In the genomic region with DNA sequence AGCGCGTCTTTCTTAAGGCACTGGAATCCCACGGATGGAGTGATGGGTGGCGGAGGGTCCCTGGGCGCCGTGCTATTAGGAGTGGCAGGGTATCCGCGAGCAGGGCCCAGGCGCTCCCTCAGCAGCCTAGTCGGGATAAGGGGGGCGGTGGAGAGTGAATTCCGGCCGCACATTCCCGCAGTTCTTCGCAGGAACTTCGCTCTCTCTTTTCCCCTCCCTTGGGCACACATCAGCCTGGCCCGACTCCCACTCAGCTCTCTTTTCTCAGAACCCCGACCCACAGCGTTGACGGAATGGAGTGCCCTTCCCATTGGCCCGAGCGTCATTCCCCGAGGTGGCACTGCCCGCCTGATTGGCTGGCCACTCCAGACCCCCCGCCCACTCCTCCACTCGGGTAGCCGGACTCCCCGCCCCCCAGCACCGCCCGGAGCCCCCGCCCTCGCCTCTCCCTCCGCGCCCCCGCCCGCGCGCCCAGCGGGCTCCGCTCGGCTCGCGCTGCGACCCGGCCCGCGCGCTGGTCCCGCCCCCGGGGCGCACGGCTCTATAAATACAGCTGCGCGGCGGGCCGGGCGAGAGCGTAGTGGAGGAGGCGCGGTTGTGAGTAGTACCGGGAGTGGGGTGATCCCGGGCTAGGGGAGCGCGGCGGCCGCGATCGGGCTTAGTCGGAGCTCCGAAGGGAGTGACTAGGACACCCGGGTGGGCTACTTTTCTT, we compare ENCODE assay signal across 9 cellular contexts. TPM values are rescaled to one million over a fixed set of nuclear protein-coding genes. Genes with fewer than 3 reads are reported as not detected.
DNase-seq lines count a peak whose midpoint lies in the region; ATAC-seq and TF ChIP-seq lines count a peak whose summit lies in the region.
"Had no signal": no experiment of that assay in that cellular context is flagged by ENCODE, and none has a peak within 500 bp of the region (broad histone marks: within the 10 kb centered on the region; RNA-seq: fewer than 3 reads in every experiment).

A gene with protein sequence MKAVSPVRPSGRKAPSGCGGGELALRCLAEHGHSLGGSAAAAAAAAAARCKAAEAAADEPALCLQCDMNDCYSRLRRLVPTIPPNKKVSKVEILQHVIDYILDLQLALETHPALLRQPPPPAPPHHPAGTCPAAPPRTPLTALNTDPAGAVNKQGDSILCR (plus strand): TSS at position 572 of the 712 bp plus-strand sequence. CDS start 385 bp downstream, outside the sequence.

- peak; percentile 0 for DNase-seq in stimulated activated CD8-positive, alpha-beta memory T cell treated with anti-CD3 and anti-CD28 coated beads, Interleukin-4, amount 100 ng/mL, for 24 hours (ENCODE audit: low read depth)
- DNase-seq in stimulated activated CD8-positive, alpha-beta memory T cell treated with anti-CD3 and anti-CD28 coated beads, Interleukin-4, amount 100 ng/mL, for 48 hours: no peak
- DNase-seq in SK-N-SH (peak; percentile 90), fibroblast of villous mesenchyme (ENCODE audit: low read depth) (peak; percentile 76), natural killer cell (no peak)
- DNase-seq in activated naive CD4-positive, alpha-beta T cell treated with Interleukin-2 at 50 U/mL for 16 hours: no peak
- DNase-seq in activated CD4-positive, CD25-positive, alpha-beta regulatory T cell treated with anti-CD3 and anti-CD28 coated beads, Interleukin-2, amount 50 U/mL, for 72 hours: no peak

- TF ChIP-seq RAD21 in SK-N-SH (IDR thresholded peaks at IDR 0.05; ENCODE audit: low read length): no peak

- no peaks in the 10 kb centered on the region; the same call in 1 of the 2 replicates for H3K27me3 ChIP-seq in SK-N-SH (ENCODE audit: insufficient read depth)

- no peaks in the 10 kb centered on the region for H3K9me2 ChIP-seq in SK-N-SH

- TF ChIP-seq CTCF in SK-N-SH (IDR thresholded peaks at IDR 0.05) (no peak), fibroblast of villous mesenchyme (IDR thresholded peaks at IDR 0.05; ENCODE audit: insufficient read depth, low read depth, low read length) (no peak), natural killer cell (IDR thresholded peaks at IDR 0.05) (no peak)

- peaks cover 0 to 10% of the 10 kb centered on the region in 2 experiments for H3K36me3 ChIP-seq in SK-N-SH (replicated peaks in 1 of 2; ENCODE audit: control insufficient read depth in 1 of 2, insufficient read depth in 2 of 2, low read length in 1 of 2)

- H3K9me3 Mint-ChIP-seq in natural killer cell: no peaks in the 10 kb centered on the region
- H3K9me3 Mint-ChIP-seq: activated naive CD8-positive, alpha-beta T cell treated with anti-CD3 and anti-CD28 coated beads, Interleukin-2, amount 10 ng/mL, durations not matched to agents 7 days and 5 days had no signal

- H3K4me1 Mint-ChIP-seq in natural killer cell: peaks cover 0 to 4% of the 10 kb centered on the region in 2 donors

- no peaks in the 10 kb centered on the region for H3K36me3 Mint-ChIP-seq in natural killer cell

- no peak for TF ChIP-seq EP300 in SK-N-SH (IDR thresholded peaks at IDR 0.05; ENCODE audit: borderline replicate concordance in 1 of 2, low read depth in 1 of 2, low read length in 1 of 2)

- CTCF ChIA-PET in SK-N-SH (lab: Yijun Ruan, JAX): interaction anchor here (1.6 kb wide), 1 partner anchor 15 kb away, joined by 6 read pairs; no protein-coding TSS in a partner anchor

- peaks cover 0 to 14% of the 10 kb centered on the region in 2 experiments; a peak in 2 of 4 replicates for H3K4me1 ChIP-seq in SK-N-SH (ENCODE audit: control insufficient read depth in 1 of 2, insufficient read depth in 2 of 2, low read depth in 1 of 2, low read length in 1 of 2)

- peak within 1 kb of the TSS; percentile 79; the same call in 1 of the 2 replicates for H3K9ac ChIP-seq in SK-N-SH

- 6% methylated on average over 24 of the region's 71 CpGs for WGBS in SK-N-SH (ENCODE audit: low lambda C conversion rate)

- POLR2A ChIA-PET in SK-N-SH (lab: Yijun Ruan, JAX): no interaction called here

- H3K4me3 Mint-ChIP-seq in natural killer cell: peak within 1 kb of the TSS; percentile 61
- H3K4me3 Mint-ChIP-seq: activated naive CD8-positive, alpha-beta T cell treated with anti-CD3 and anti-CD28 coated beads, Interleukin-2, amount 10 ng/mL, durations not matched to agents 7 days and 5 days had no signal

- no peak within 1 kb of the TSS for H3K27ac Mint-ChIP-seq in natural killer cell
- H3K27ac Mint-ChIP-seq: activated naive CD8-positive, alpha-beta T cell treated with anti-CD3 and anti-CD28 coated beads, Interleukin-2, amount 10 ng/mL, durations not matched to agents 7 days and 5 days had no signal

- peaks cover 30% of the 10 kb centered on the region for H3K79me2 ChIP-seq in SK-N-SH (ENCODE audit: insufficient read depth)

- H3K9me3 ChIP-seq in SK-N-SH: no peaks in the 10 kb centered on the region

- peak within 1 kb of the TSS; percentile 53 to 81; a peak in 3 of 4 replicates for H3K27ac ChIP-seq in SK-N-SH (ENCODE audit: low read depth in 2 of 2, low read length in 1 of 2)

- H3K4me3 ChIP-seq in SK-N-SH (ENCODE audit: low read depth in 2 of 2, low read length in 1 of 2): peak within 1 kb of the TSS; percentile 50 to 75
- H3K4me3 ChIP-seq in fibroblast of villous mesenchyme (ENCODE audit: low read depth, low read length): peak within 1 kb of the TSS; percentile 55

- H2AFZ ChIP-seq in SK-N-SH (ENCODE audit: low read depth): peak within 1 kb of the TSS; percentile 73

- peaks cover 31 to 69% of the 10 kb centered on the region in 2 donors for H3K27me3 Mint-ChIP-seq in natural killer cell (ENCODE audit: low read depth in 2 of 2)

- intact Hi-C loops in natural killer cell (cut with micrococcal nuclease): no loop called here

- H3F3A ChIP-seq in SK-N-SH (replicated peaks; ENCODE audit: insufficient read depth): no peaks in the 10 kb centered on the region

- H4K20me1 ChIP-seq in SK-N-SH (ENCODE audit: insufficient read depth): peaks cover 25% of the 10 kb centered on the region

- H3K4me2 ChIP-seq in SK-N-SH: peak within 1 kb of the TSS; percentile 90

- ATAC-seq in natural killer cell (peak in 1 of 3 donors; percentile 36), GM19023 (IDR thresholded peaks at IDR 0.05; ENCODE audit: unreplicated experiment) (no peak)

TF ChIP-seq in SK-N-SH, 30 proteins besides CTCF, POLR2A, EP300 and RAD21:
- TF ChIP-seq NRF1 (IDR thresholded peaks at IDR 0.05; ENCODE audit: low read depth, low read length): no peak
- peak; percentile 64; the same call in 1 of the 2 replicates for TF ChIP-seq TAF1 (IDR thresholded peaks at IDR 0.05; ENCODE audit: borderline replicate concordance, low read depth, low read length)
- peak; percentile 76 for TF ChIP-seq POLR2AphosphoS5 (IDR thresholded peaks at IDR 0.05; ENCODE audit: low read depth, low read length)
- TF ChIP-seq, protein P1, sequence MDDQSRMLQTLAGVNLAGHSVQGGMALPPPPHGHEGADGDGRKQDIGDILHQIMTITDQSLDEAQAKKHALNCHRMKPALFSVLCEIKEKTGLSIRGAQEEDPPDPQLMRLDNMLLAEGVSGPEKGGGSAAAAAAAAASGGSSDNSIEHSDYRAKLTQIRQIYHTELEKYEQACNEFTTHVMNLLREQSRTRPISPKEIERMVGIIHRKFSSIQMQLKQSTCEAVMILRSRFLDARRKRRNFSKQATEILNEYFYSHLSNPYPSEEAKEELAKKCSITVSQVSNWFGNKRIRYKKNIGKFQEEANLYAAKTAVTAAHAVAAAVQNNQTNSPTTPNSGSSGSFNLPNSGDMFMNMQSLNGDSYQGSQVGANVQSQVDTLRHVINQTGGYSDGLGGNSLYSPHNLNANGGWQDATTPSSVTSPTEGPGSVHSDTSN (IDR thresholded peaks at IDR 0.05): no peak
- TF ChIP-seq, protein P2, sequence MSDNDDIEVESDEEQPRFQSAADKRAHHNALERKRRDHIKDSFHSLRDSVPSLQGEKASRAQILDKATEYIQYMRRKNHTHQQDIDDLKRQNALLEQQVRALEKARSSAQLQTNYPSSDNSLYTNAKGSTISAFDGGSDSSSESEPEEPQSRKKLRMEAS (IDR thresholded peaks at IDR 0.05; ENCODE audit: low read depth): peak; percentile 60
- no peak for TF ChIP-seq SMC3 (IDR thresholded peaks at IDR 0.05; ENCODE audit: low read depth, low read length)

RNA-seq across cellular contexts. Expression of the gene that starts here (rescaled TPM):
- polyA plus RNA-seq in SK-N-SH (2012; rRNA removed): 4.0 and 4.9 TPM in 2 replicates
- 2.1 and 3.1 TPM in 2 replicates for polyA plus RNA-seq in SK-N-SH (2012; cell fraction: cytosol; rRNA removed)
- 13.3 and 16.5 TPM in 2 replicates for polyA plus RNA-seq in SK-N-SH (2012; cell fraction: nucleus; rRNA removed)
- 2.2 and 4.2 TPM in 2 replicates for total RNA-seq in fibroblast of villous mesenchyme
- not detected for total RNA-seq in natural killer cell
- total RNA-seq: activated naive CD8-positive, alpha-beta T cell treated with anti-CD3 and anti-CD28 coated beads, Interleukin-2, amount 10 ng/mL, durations not matched to agents 7 days and 5 days had no signal

Comparison
In these comparisons a context has a peak if more than half of its experiments do, and no peak if none do; other contexts are left out.
1. DNase-seq: peak in stimulated activated CD8-positive, alpha-beta memory T cell treated with anti-CD3 and anti-CD28 coated beads, Interleukin-4, amount 100 ng/mL, for 24 hours (single experiment), SK-N-SH (single experiment) and fibroblast of villous mesenchyme (single experiment); none in stimulated activated CD8-positive, alpha-beta memory T cell treated with anti-CD3 and anti-CD28 coated beads, Interleukin-4, amount 100 ng/mL, for 48 hours (single experiment), natural killer cell (single experiment), activated naive CD4-positive, alpha-beta T cell treated with Interleukin-2 at 50 U/mL for 16 hours (single experiment) and activated CD4-positive, CD25-positive, alpha-beta regulatory T cell treated with anti-CD3 and anti-CD28 coated beads, Interleukin-2, amount 50 U/mL, for 72 hours (single experiment).